ENCODE assay signal across 22 cellular contexts in the genomic region with DNA sequence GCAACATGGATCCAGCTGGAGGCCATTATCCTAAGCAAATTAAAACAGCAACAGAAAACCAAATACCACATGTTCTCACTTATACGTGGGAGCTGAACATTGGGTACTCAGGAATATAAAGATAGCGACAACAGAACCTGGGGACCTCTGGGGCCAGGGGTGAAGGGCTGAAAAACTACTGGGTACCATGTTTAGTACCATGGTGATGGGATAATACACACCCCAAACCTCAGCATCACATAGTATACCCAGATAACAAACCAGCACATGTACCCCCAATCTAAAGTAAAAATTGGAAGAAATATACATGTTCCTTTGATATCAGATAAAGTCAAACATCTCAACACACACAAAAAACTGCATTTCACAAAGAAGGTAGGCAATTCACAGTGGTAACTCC.
"Had no signal": no experiment of that assay in that cellular context is flagged by ENCODE, and none has a peak within 500 bp of the region (broad histone marks: within the 10 kb centered on the region; RNA-seq: fewer than 3 reads in every experiment).

No MANE protein-coding gene starts in this region.

- ATAC-seq: activated T-cell treated with anti-CD3 and anti-CD28 coated beads, Interleukin-2, amount 50 U/mL, for 4 hours had no signal

- H3K27me3 Mint-ChIP-seq: activated CD4-positive, alpha-beta memory T cell treated with anti-CD3 and anti-CD28 coated beads for 36 hours; activated CD4-positive, alpha-beta T cell treated with anti-CD3 and anti-CD28 coated beads, Interleukin-2, amount 10 ng/mL, durations not matched to agents 7 days and 5 days; activated naive CD8-positive, alpha-beta T cell had no signal

- H3K4me1 Mint-ChIP-seq: activated CD4-positive, alpha-beta T cell treated with anti-CD3 and anti-CD28 coated beads, Interleukin-2, amount 10 ng/mL, durations not matched to agents 7 days and 5 days had no signal

- H3K27me3 ChIP-seq: brain microvascular endothelial cell had no signal

- H3K27ac ChIP-seq: brain microvascular endothelial cell, cardiac muscle cell had no signal

- H3K4me3 Mint-ChIP-seq: activated CD4-positive, alpha-beta memory T cell treated with anti-CD3 and anti-CD28 coated beads for 36 hours; activated CD4-positive, alpha-beta T cell treated with anti-CD3 and anti-CD28 coated beads, Interleukin-2, amount 10 ng/mL, durations not matched to agents 7 days and 5 days; activated naive CD4-positive, alpha-beta T cell treated with anti-CD3 and anti-CD28 coated beads for 36 hours; activated naive CD8-positive, alpha-beta T cell; activated T-cell treated with anti-CD3 and anti-CD28 coated beads, Interleukin-2, amount 50 U/mL, for 4 hours had no signal

- H3K36me3 ChIP-seq: brain microvascular endothelial cell, cardiac muscle cell had no signal

- H3K36me3 Mint-ChIP-seq: activated CD4-positive, alpha-beta memory T cell treated with anti-CD3 and anti-CD28 coated beads for 36 hours; activated naive CD8-positive, alpha-beta T cell had no signal

- H3K4me3 ChIP-seq: cardiac muscle cell had no signal

- H3K27ac Mint-ChIP-seq: activated CD4-positive, alpha-beta memory T cell treated with anti-CD3 and anti-CD28 coated beads for 36 hours; activated CD4-positive, alpha-beta T cell treated with anti-CD3 and anti-CD28 coated beads, Interleukin-2, amount 10 ng/mL, durations not matched to agents 7 days and 5 days; activated naive CD4-positive, alpha-beta T cell treated with anti-CD3 and anti-CD28 coated beads for 36 hours; activated naive CD8-positive, alpha-beta T cell had no signal

- DNase-seq: activated CD4-positive, alpha-beta memory T cell treated with anti-CD3 and anti-CD28 coated beads for 36 hours; activated CD4-positive, alpha-beta T cell treated with anti-CD3 and anti-CD28 coated beads, Interleukin-2, amount 10 ng/mL, durations not matched to agents 7 days and 5 days; activated CD4-positive, CD25-positive, alpha-beta regulatory T cell; activated CD8-positive, alpha-beta memory T cell treated with anti-CD3 and anti-CD28 coated beads for 24 hours; activated gamma-delta T cell; activated naive CD4-positive, alpha-beta T cell treated with anti-CD3 and anti-CD28 coated beads for 36 hours; activated T-cell treated with anti-CD3 and anti-CD28 coated beads, Interleukin-2, amount 50 U/mL, for 4 hours; brain microvascular endothelial cell; cerebellar nuclear complex; KG1; MV-4-11; NCI-H1105; NCI-H1436; NCI-H1694 treated with DMSO at 0.1 percent for 48 hours; NCI-H2081; NCI-H446; NCI-H524; SIG-M5; T-helper 2 cell; T1000 had no signal
